ENCODE assay signal across 19 cellular contexts in genomic region chr7:142362349-142362748, GRCh38.
DNase-seq lines count a peak whose midpoint lies in the region; ATAC-seq and TF ChIP-seq lines count a peak whose summit lies in the region.
"Had no signal": no experiment of that assay in that cellular context is flagged by ENCODE, and none has a peak within 500 bp of the region (broad histone marks: within the 10 kb centered on the region; RNA-seq: fewer than 3 reads in every experiment).

No MANE protein-coding gene starts in this region.

- H3K36me3 Mint-ChIP-seq in activated naive CD4-positive, alpha-beta T cell treated with anti-CD3 and anti-CD28 coated beads, Interleukin-2, amount 50 U/mL, for 24 hours: no peaks in the 10 kb centered on the region
- H3K36me3 Mint-ChIP-seq in activated naive CD4-positive, alpha-beta T cell treated with anti-CD3 and anti-CD28 coated beads for 36 hours (ENCODE audit: low read depth): no peaks in the 10 kb centered on the region
- H3K36me3 Mint-ChIP-seq in T-helper 17 cell (ENCODE audit: low read depth): peaks cover 2% of the 10 kb centered on the region
- peaks cover 0 to under 1% (median 0%) of the 10 kb centered on the region in 3 donors for H3K36me3 Mint-ChIP-seq in naive thymus-derived CD8-positive, alpha-beta T cell

- peaks cover 35% of the 10 kb centered on the region for H3K4me1 Mint-ChIP-seq in activated naive CD4-positive, alpha-beta T cell treated with anti-CD3 and anti-CD28 coated beads, Interleukin-2, amount 50 U/mL, for 24 hours
- H3K4me1 Mint-ChIP-seq in activated naive CD4-positive, alpha-beta T cell treated with anti-CD3 and anti-CD28 coated beads for 36 hours (ENCODE audit: low read depth): peaks cover 23% of the 10 kb centered on the region
- H3K4me1 Mint-ChIP-seq in T-helper 17 cell: peaks cover 21% of the 10 kb centered on the region
- H3K4me1 Mint-ChIP-seq in naive thymus-derived CD8-positive, alpha-beta T cell: peaks cover 20 to 40% (median 29%) of the 10 kb centered on the region in 4 donors

- H3K9me3 Mint-ChIP-seq in activated naive CD4-positive, alpha-beta T cell treated with anti-CD3 and anti-CD28 coated beads, Interleukin-2, amount 50 U/mL, for 24 hours: no peaks in the 10 kb centered on the region
- no peaks in the 10 kb centered on the region for H3K9me3 Mint-ChIP-seq in activated naive CD4-positive, alpha-beta T cell treated with anti-CD3 and anti-CD28 coated beads for 36 hours
- peaks cover 0 to 5% (median 0%) of the 10 kb centered on the region in 9 donors for H3K9me3 Mint-ChIP-seq in naive thymus-derived CD8-positive, alpha-beta T cell

- H3K79me2 ChIP-seq in DND-41 (ENCODE audit: insufficient read depth, low read length): peaks cover 7% of the 10 kb centered on the region; the same call in 1 of the 2 replicates

- H3K4me2 ChIP-seq in DND-41 (ENCODE audit: insufficient read depth, low read length): peak overlapping the region; percentile 48

- intact Hi-C loops in activated naive CD4-positive, alpha-beta T cell treated with anti-CD3 and anti-CD28 coated beads for 36 hours (cut with micrococcal nuclease): no loop called here

- no peaks in the 10 kb centered on the region for H3K36me3 ChIP-seq in DND-41 (ENCODE audit: insufficient read depth, low read length)

- H3K27me3 Mint-ChIP-seq in activated naive CD4-positive, alpha-beta T cell treated with anti-CD3 and anti-CD28 coated beads, Interleukin-2, amount 50 U/mL, for 24 hours: no peaks in the 10 kb centered on the region
- no peaks in the 10 kb centered on the region for H3K27me3 Mint-ChIP-seq in activated naive CD4-positive, alpha-beta T cell treated with anti-CD3 and anti-CD28 coated beads for 36 hours (ENCODE audit: low read depth)
- peaks cover 26% of the 10 kb centered on the region for H3K27me3 Mint-ChIP-seq in T-helper 17 cell
- peaks cover 2 to 34% (median 7%) of the 10 kb centered on the region in 5 donors for H3K27me3 Mint-ChIP-seq in naive thymus-derived CD8-positive, alpha-beta T cell

- POLR2A ChIA-PET in naive thymus-derived CD8-positive, alpha-beta T cell (lab: Charles Lee): no interaction called here

- no peaks in the 10 kb centered on the region for H4K20me1 ChIP-seq in DND-41 (ENCODE audit: insufficient read depth, low read length)

- no peak overlapping the region for H3K4me3 ChIP-seq in DND-41 (ENCODE audit: low read depth in 1 of 2, low read length in 2 of 2)
- H3K4me3 ChIP-seq: K562 had no signal

- H2AFZ ChIP-seq in DND-41 (ENCODE audit: low read depth, low read length): no peak overlapping the region

- H3K27me3 ChIP-seq in DND-41 (ENCODE audit: insufficient read depth, low read length, poor library complexity): no peaks in the 10 kb centered on the region

- peak overlapping the region; percentile 19 for H3K27ac Mint-ChIP-seq in activated naive CD4-positive, alpha-beta T cell treated with anti-CD3 and anti-CD28 coated beads, Interleukin-2, amount 50 U/mL, for 24 hours
- no peak overlapping the region for H3K27ac Mint-ChIP-seq in activated naive CD4-positive, alpha-beta T cell treated with anti-CD3 and anti-CD28 coated beads for 36 hours
- peak overlapping the region; percentile 57 for H3K27ac Mint-ChIP-seq in T-helper 17 cell
- H3K27ac Mint-ChIP-seq in naive thymus-derived CD8-positive, alpha-beta T cell: peak overlapping the region in 1 of 10 donors; percentile 69
- H3K27ac Mint-ChIP-seq: HFFc6 had no signal

- peaks cover 87% of the 10 kb centered on the region for H3K4me1 ChIP-seq in DND-41 (ENCODE audit: insufficient read depth, low read length)

- peaks cover under 1% of the 10 kb centered on the region for H3K9me3 ChIP-seq in DND-41 (ENCODE audit: insufficient read depth, low read length, severe bottlenecking)
- peaks cover under 1% of the 10 kb centered on the region for H3K9me3 ChIP-seq in T-helper 17 cell (ENCODE audit: control insufficient read depth, low read length, poor library complexity, severe bottlenecking)
- H3K9me3 ChIP-seq: Caco-2 had no signal

- TF ChIP-seq CTCF in DND-41 (IDR thresholded peaks at IDR 0.05; ENCODE audit: borderline replicate concordance, extremely low read depth, low read length, poor library complexity, severe bottlenecking): no peak

- CTCF ChIA-PET in activated naive CD4-positive, alpha-beta T cell treated with anti-CD3 and anti-CD28 coated beads for 36 hours (lab: Charles Lee): interaction anchor here (0.6 to 2.2 kb wide), 12 partner anchors 9 to 853 kb away, joined by 3 to 12 read pairs (median 5); partner anchors contain the start of gene EPHB6

- H3K4me3 Mint-ChIP-seq in activated naive CD4-positive, alpha-beta T cell treated with anti-CD3 and anti-CD28 coated beads, Interleukin-2, amount 50 U/mL, for 24 hours: peak overlapping the region; percentile 8
- H3K4me3 Mint-ChIP-seq in activated naive CD4-positive, alpha-beta T cell treated with anti-CD3 and anti-CD28 coated beads for 36 hours: no peak overlapping the region
- H3K4me3 Mint-ChIP-seq in T-helper 17 cell: no peak overlapping the region
- peak overlapping the region in 6 of 10 donors; percentile 6 to 51 (median 22) for H3K4me3 Mint-ChIP-seq in naive thymus-derived CD8-positive, alpha-beta T cell
- H3K4me3 Mint-ChIP-seq: HFFc6 had no signal

- peak overlapping the region; percentile 47 for H3K9ac ChIP-seq in DND-41 (ENCODE audit: low read depth, low read length)

- peak overlapping the region; percentile 87 for H3K27ac ChIP-seq in DND-41 (ENCODE audit: low read length)
- H3K27ac ChIP-seq: RWPE1 had no signal

- ATAC-seq in DND-41 (ENCODE audit: insufficient read depth, low read depth): peak; percentile 68
- peak; percentile 69 for ATAC-seq in T-helper 17 cell
- peak; percentile 91 to 92 for ATAC-seq in naive thymus-derived CD8-positive, alpha-beta T cell
- ATAC-seq: K562 had no signal

- DNase-seq in activated naive CD4-positive, alpha-beta T cell treated with anti-CD3 and anti-CD28 coated beads for 36 hours: no peak
- DNase-seq in DND-41 (no peak), T-helper 17 cell (no peak), NOMO-1 (lab: John Stamatoyannopoulos, UW; ENCODE audit: unreplicated experiment in 2 of 2) (no peak), RKO (ENCODE audit: low spot score) (no peak), COLO829 (ENCODE audit: low spot score) (no peak)
- peak in 4 of 10 donors; percentile 14 to 79 (median 59) for DNase-seq in naive thymus-derived CD8-positive, alpha-beta T cell
- DNase-seq: C1 segment of cervical spinal cord, Caco-2, GDM1, H7, HFFc6, NCI-H1694 treated with DMSO at 0.1 percent for 48 hours, NCI-H510A, NCI-H774, SIG-M5 had no signal

Comparison
In these comparisons a context has a peak if more than half of its experiments do, and no peak if none do; other contexts are left out.
1. H3K4me3 Mint-ChIP-seq: peak in activated naive CD4-positive, alpha-beta T cell treated with anti-CD3 and anti-CD28 coated beads, Interleukin-2, amount 50 U/mL, for 24 hours (single experiment) and naive thymus-derived CD8-positive, alpha-beta T cell (6 of 10); none in activated naive CD4-positive, alpha-beta T cell treated with anti-CD3 and anti-CD28 coated beads for 36 hours (single experiment) and T-helper 17 cell (single experiment).
2. Peak in every context shown above with its lines, with median percentiles within 50 percentile points of each other: ATAC-seq.